10 cellular contexts compared by ENCODE assay signal in genomic region chr11:111910637-111911562, GRCh38. TPM values are rescaled to one million over a fixed set of nuclear protein-coding genes. Genes with fewer than 3 reads are reported as not detected.
A peak's percentile ranks its signal among the peaks of the same experiment; 100 is the strongest.
DNase-seq lines count a peak whose midpoint lies in the region; ATAC-seq and TF ChIP-seq lines count a peak whose summit lies in the region.
"Had no signal": no experiment of that assay in that cellular context is flagged by ENCODE, and none has a peak within 500 bp of the region (broad histone marks: within the 10 kb centered on the region; RNA-seq: fewer than 3 reads in every experiment).

No MANE protein-coding gene starts in this region.

- intact Hi-C loops in activated CD4-positive, alpha-beta T cell treated with anti-CD3 and anti-CD28 coated beads for 36 hours (cut with DNase I, micrococcal nuclease) = no loop called here

- no peak overlapping the region for H3K4me3 Mint-ChIP-seq in endothelial cell (ENCODE audit: unreplicated experiment)
- H3K4me3 Mint-ChIP-seq in activated CD4-positive, alpha-beta T cell treated with anti-CD3 and anti-CD28 coated beads for 36 hours = no peak overlapping the region

- CTCF ChIA-PET in activated CD4-positive, alpha-beta T cell treated with anti-CD3 and anti-CD28 coated beads for 36 hours (lab: Charles Lee) = interaction anchor here (0.6 to 1.1 kb wide), 3 partner anchors 22 to 389 kb away, joined by 3 read pairs; no protein-coding TSS in a partner anchor

- peaks cover 6% of the 10 kb centered on the region for H3K27me3 Mint-ChIP-seq in endothelial cell (ENCODE audit: unreplicated experiment)
- H3K27me3 Mint-ChIP-seq in activated CD4-positive, alpha-beta T cell treated with anti-CD3 and anti-CD28 coated beads for 36 hours = peaks cover 28% of the 10 kb centered on the region

- peaks cover 11% of the 10 kb centered on the region for H3K4me1 Mint-ChIP-seq in endothelial cell (ENCODE audit: unreplicated experiment)
- no peaks in the 10 kb centered on the region for H3K4me1 Mint-ChIP-seq in activated CD4-positive, alpha-beta T cell treated with anti-CD3 and anti-CD28 coated beads for 36 hours

- no peaks in the 10 kb centered on the region for H3K9me3 Mint-ChIP-seq in endothelial cell (ENCODE audit: unreplicated experiment)
- no peaks in the 10 kb centered on the region for H3K9me3 Mint-ChIP-seq in activated CD4-positive, alpha-beta T cell treated with anti-CD3 and anti-CD28 coated beads for 36 hours (ENCODE audit: low read depth)

- ATAC-seq in activated CD4-positive, alpha-beta T cell treated with anti-CD3 and anti-CD28 coated beads for 36 hours = no peak

- H3K27ac Mint-ChIP-seq in endothelial cell (ENCODE audit: unreplicated experiment) = peak overlapping the region; percentile 30
- no peak overlapping the region for H3K27ac Mint-ChIP-seq in activated CD4-positive, alpha-beta T cell treated with anti-CD3 and anti-CD28 coated beads for 36 hours

- DNase-seq in NCI-H2029 (lab: John Stamatoyannopoulos, UW) = peak; percentile 61
- DNase-seq in endothelial cell (ENCODE audit: low spot score) = no peak
- DNase-seq in midbrain (lab: John Stamatoyannopoulos, UW) = peak; percentile 88
- DNase-seq in superior temporal gyrus (ENCODE audit: extremely low spot score) = peak; percentile 97
- DNase-seq in activated CD4-positive, alpha-beta T cell treated with anti-CD3 and anti-CD28 coated beads for 1 hour = no peak
- no peak for DNase-seq in NCI-H2196 (lab: John Stamatoyannopoulos, UW; ENCODE audit: unreplicated experiment)
- no peak for DNase-seq in activated CD4-positive, alpha-beta T cell treated with anti-CD3 and anti-CD28 coated beads for 36 hours
- DNase-seq in NCI-H2081 treated with DMSO at 0.1 percent for 48 hours (lab: John Stamatoyannopoulos, UW) = no peak
- DNase-seq: NCI-H1930; stimulated activated CD4-positive, alpha-beta T cell treated with anti-CD3 and anti-CD28 coated beads, Interleukin-1b, Interleukin-23, amount 100 ng/mL, for 48 hours had no signal

- TF ChIP-seq CTCF in endothelial cell (IDR thresholded peaks at IDR 0.05; ENCODE audit: unreplicated experiment) = no peak

- no peaks in the 10 kb centered on the region for H3K36me3 Mint-ChIP-seq in endothelial cell (ENCODE audit: low read depth, unreplicated experiment)
- no peaks in the 10 kb centered on the region for H3K36me3 Mint-ChIP-seq in activated CD4-positive, alpha-beta T cell treated with anti-CD3 and anti-CD28 coated beads for 36 hours (ENCODE audit: low read depth)

- POLR2A ChIA-PET in activated CD4-positive, alpha-beta T cell treated with anti-CD3 and anti-CD28 coated beads for 36 hours (lab: Charles Lee) = no interaction called here

RNA-seq across cellular contexts. Expression of gene CRYAB, which starts 0.7 kb away (rescaled TPM):
- total RNA-seq in endothelial cell (ENCODE audit: unreplicated experiment) = not detected
- not detected for total RNA-seq in activated CD4-positive, alpha-beta T cell treated with anti-CD3 and anti-CD28 coated beads for 36 hours

RNA-seq across cellular contexts. Expression of gene HSPB2, which starts 1.6 kb away (rescaled TPM):
- total RNA-seq in endothelial cell (ENCODE audit: unreplicated experiment) = not detected
- not detected for total RNA-seq in activated CD4-positive, alpha-beta T cell treated with anti-CD3 and anti-CD28 coated beads for 36 hours

RNA-seq across cellular contexts. Expression of gene C11orf52, which starts 7.8 kb away (rescaled TPM):
- 2.8 TPM for total RNA-seq in endothelial cell (ENCODE audit: unreplicated experiment)
- not detected for total RNA-seq in activated CD4-positive, alpha-beta T cell treated with anti-CD3 and anti-CD28 coated beads for 36 hours

RNA-seq across cellular contexts. Expression of gene DIXDC1, which starts 26.2 kb away (rescaled TPM):
- 6.2 TPM for total RNA-seq in endothelial cell (ENCODE audit: unreplicated experiment)
- 10 to 100 TPM in 1 of 2 experiments, 1 to 10 TPM in 1; 10.0 to 14.0 TPM for total RNA-seq in activated CD4-positive, alpha-beta T cell treated with anti-CD3 and anti-CD28 coated beads for 36 hours

RNA-seq across cellular contexts. Expression of gene CFAP68, which starts 31.6 kb away (rescaled TPM):
- 35.6 TPM for total RNA-seq in endothelial cell (ENCODE audit: unreplicated experiment)
- total RNA-seq in activated CD4-positive, alpha-beta T cell treated with anti-CD3 and anti-CD28 coated beads for 36 hours = 10 to 100 TPM; 32.1 to 49.7 TPM

Comparison
In these comparisons a context has a peak if more than half of its experiments do, and no peak if none do; other contexts are left out.
1. DNase-seq: peak in NCI-H2029 (single experiment), midbrain (single experiment) and superior temporal gyrus (single experiment); none in endothelial cell (single experiment), activated CD4-positive, alpha-beta T cell treated with anti-CD3 and anti-CD28 coated beads for 1 hour (single experiment), NCI-H2196 (single experiment), activated CD4-positive, alpha-beta T cell treated with anti-CD3 and anti-CD28 coated beads for 36 hours (single experiment) and NCI-H2081 treated with DMSO at 0.1 percent for 48 hours (single experiment).